In the genomic region with DNA sequence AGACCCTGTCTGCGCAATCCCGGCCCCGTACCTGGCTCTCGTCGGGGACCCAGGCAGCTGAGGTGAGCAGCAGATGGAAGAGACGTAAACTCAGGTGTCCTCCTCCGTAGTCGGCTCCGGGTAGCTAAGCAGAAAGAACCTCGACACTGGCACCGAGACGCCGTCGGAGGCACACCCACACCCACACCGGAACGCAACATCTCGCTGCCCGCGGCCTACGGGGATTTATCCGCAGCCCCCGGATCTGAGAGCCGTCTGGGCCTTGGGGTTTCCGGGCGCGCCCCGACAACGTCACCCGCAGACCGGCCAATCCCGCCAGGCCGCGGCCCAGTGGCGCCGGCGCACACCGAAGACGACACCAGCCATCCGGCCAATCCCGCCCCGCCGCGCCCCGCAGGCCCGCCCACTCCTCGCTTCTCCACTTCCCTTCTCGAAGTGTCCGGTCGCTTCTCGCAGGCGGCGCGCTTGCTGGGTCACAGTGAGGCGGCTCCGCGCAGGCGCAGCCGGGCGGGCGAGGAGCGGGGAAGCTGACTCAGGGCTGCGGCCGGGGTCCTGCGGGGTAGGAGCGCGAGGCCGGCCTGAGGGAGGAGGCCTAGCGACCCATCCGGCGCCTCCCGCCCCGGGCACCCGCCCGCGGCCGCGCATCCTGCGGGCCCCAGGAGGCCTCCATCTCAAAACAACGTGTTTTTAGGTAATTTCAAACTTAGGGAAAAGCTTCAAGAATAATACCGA, we compare ENCODE assay signal across 9 cellular contexts. TPM values are rescaled to one million over a fixed set of nuclear protein-coding genes. Genes with fewer than 3 reads are reported as not detected.
A peak's percentile ranks its signal among the peaks of the same experiment; 100 is the strongest.
DNase-seq lines count a peak whose midpoint lies in the region; ATAC-seq, FAIRE-seq and TF ChIP-seq lines count a peak whose summit lies in the region.
"Had no signal": no experiment of that assay in that cellular context is flagged by ENCODE, and none has a peak within 500 bp of the region (broad histone marks: within the 10 kb centered on the region; RNA-seq: fewer than 3 reads in every experiment).

A gene with protein sequence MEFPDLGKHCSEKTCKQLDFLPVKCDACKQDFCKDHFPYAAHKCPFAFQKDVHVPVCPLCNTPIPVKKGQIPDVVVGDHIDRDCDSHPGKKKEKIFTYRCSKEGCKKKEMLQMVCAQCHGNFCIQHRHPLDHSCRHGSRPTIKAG (minus strand): TSS at position 264 of the 732 bp plus-strand sequence. CDS start 1,984 bp downstream, outside the sequence.

- H3K9ac ChIP-seq in kidney (ENCODE audit: low read length in 2 of 2) = peak within 1 kb of the TSS; percentile 94 to 97

- H3K4me3 ChIP-seq in kidney (ENCODE audit: low read length in 2 of 2) = peak within 1 kb of the TSS; percentile 95 to 96

- H3K27ac ChIP-seq in kidney (ENCODE audit: low read depth in 2 of 2, low read length in 2 of 2) = peak within 1 kb of the TSS; percentile 96 to 99

- no peak for FAIRE-seq in kidney (lab: Jason Lieb, UNC)
- FAIRE-seq: endometrium had no signal

- intact Hi-C loops in kidney (cut with DNase I) = no loop called here

- peaks cover 9 to 16% of the 10 kb centered on the region in 2 donors for H3K4me1 ChIP-seq in kidney (ENCODE audit: control insufficient read depth in 1 of 2, insufficient read depth in 1 of 2, low read depth in 1 of 2, low read length in 2 of 2)

- peaks cover 9 to 11% of the 10 kb centered on the region in 2 donors for H3K36me3 ChIP-seq in kidney (ENCODE audit: control insufficient read depth in 1 of 2, insufficient read depth in 2 of 2, low read length in 2 of 2)

- no peak for TF ChIP-seq CTCF in kidney (IDR thresholded peaks at IDR 0.05; ENCODE audit: borderline replicate concordance, extremely low read depth, insufficient read depth)

- H3K9me3 ChIP-seq in kidney (ENCODE audit: control insufficient read depth in 1 of 2, low read length in 2 of 2) = no peaks in the 10 kb centered on the region

- DNase-seq in Ammon's horn (ENCODE audit: low spot score) (peak; percentile 96), NCI-H510A (lab: John Stamatoyannopoulos, UW) (peak; percentile 62), cerebellar nuclear complex (lab: John Stamatoyannopoulos, UW) (peak; percentile 50 to 86), kidney (peak; percentile 100)
- peak; percentile 97 for DNase-seq in activated CD4-positive, alpha-beta T cell treated with anti-CD3 and anti-CD28 coated beads for 1 hour
- DNase-seq in stimulated activated CD4-positive, alpha-beta T cell treated with anti-CD3 and anti-CD28 coated beads, Interleukin-15, amount 100 ng/mL, for 1 hour (ENCODE audit: low read depth in 1 of 2, low spot score in 1 of 2) = peak; percentile 96 to 98

- TF ChIP-seq POLR2A in GM19193 (IDR thresholded peaks at IDR 0.05; ENCODE audit: extremely low read depth, insufficient read depth, insufficient read length) = peak; percentile 94

- peak; percentile 95 for ATAC-seq in HG03432 (IDR thresholded peaks at IDR 0.05; ENCODE audit: unreplicated experiment)

RNA-seq across cellular contexts. Expression of the gene that starts here (rescaled TPM):
- total RNA-seq in kidney = 21.9 TPM
- polyA plus RNA-seq in kidney (ENCODE audit: insufficient read depth, low read depth, low replicate concordance) = 27.6 TPM

Comparison
In these comparisons a context has a peak if more than half of its experiments do, and no peak if none do; other contexts are left out.
1. Peak in every context shown above with its lines: DNase-seq, ATAC-seq, H3K4me3 ChIP-seq and H3K27ac ChIP-seq.